2 cellular contexts compared by ENCODE assay signal in genomic region chr7:109226699-109227098, GRCh38.
TF ChIP-seq lines count a peak whose summit lies in the region.

No MANE protein-coding gene starts in this region.

TF ChIP-seq in A549, 52 proteins besides CTCF, POLR2A, EP300 and RAD21 (continued from another document):
- no peak for TF ChIP-seq EHF (CRISPR knock-in tag; IDR thresholded peaks at IDR 0.05)
- no peak for TF ChIP-seq ZC3H11A (IDR thresholded peaks at IDR 0.05)
- no peak for TF ChIP-seq PBX3 (IDR thresholded peaks at IDR 0.05)

TF ChIP-seq in K562, 482 proteins besides CTCF, POLR2A, EP300 and RAD21 (continued from another document):
- TF ChIP-seq ZBTB9 (CRISPR knock-in tag; IDR thresholded peaks at IDR 0.05) (no peak), ZNF644 (tag; IDR thresholded peaks at IDR 0.05; ENCODE audit: low read depth) (no peak), MTA2 (IDR thresholded peaks at IDR 0.05; ENCODE audit: low read depth) (no peak), HNRNPL (IDR thresholded peaks at IDR 0.05; ENCODE audit: low read depth, low read length) (no peak), SPI1 (IDR thresholded peaks at IDR 0.05; ENCODE audit: borderline replicate concordance, low read depth, low read length) (no peak), KLF10 (CRISPR knock-in tag; IDR thresholded peaks at IDR 0.05) (no peak), MAFF (IDR thresholded peaks at IDR 0.05; ENCODE audit: low read length) (peak; percentile 70), EWSR1 (IDR thresholded peaks at IDR 0.05; ENCODE audit: borderline replicate concordance, low read depth, partially characterized antibody) (no peak), MAFK (IDR thresholded peaks at IDR 0.05; ENCODE audit: low read length) (peak; percentile 55), C11orf30 (IDR thresholded peaks at IDR 0.05; ENCODE audit: low read depth) (peak; percentile 51; the same call in 1 of the 2 replicates), CEBPG (CRISPR knock-in tag; IDR thresholded peaks at IDR 0.05) (no peak), CEBPG (tag; conservative IDR thresholded peaks at IDR 0.05 in 1 of 2, IDR thresholded peaks at IDR 0.05 in 1 of 2) (no peak), HDAC1 (IDR thresholded peaks at IDR 0.05) (no peak), MAFG (tag; conservative IDR thresholded peaks at IDR 0.05) (peak; percentile 50; the same call in 1 of the 2 replicates)
